11 cellular contexts compared by ENCODE assay signal in the genomic region with DNA sequence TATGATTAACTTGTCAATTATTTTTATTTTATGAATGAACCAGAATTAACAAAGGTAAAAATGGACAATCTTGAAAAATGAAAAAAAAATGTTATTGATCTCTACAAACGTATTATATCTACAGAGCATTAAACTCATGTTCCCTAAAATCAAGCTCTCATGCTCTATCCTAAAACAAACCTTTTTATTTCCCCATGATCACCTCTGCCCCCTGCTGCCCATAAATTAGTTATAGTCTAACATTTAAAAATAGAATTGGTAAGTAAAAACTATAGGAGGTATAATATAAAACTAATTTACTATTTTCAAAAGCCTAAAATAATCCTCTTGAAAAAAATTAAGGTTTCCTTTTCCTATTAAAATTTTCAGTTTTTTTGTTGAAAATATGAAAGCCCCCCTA.
DNase-seq lines count a peak whose midpoint lies in the region; ATAC-seq and TF ChIP-seq lines count a peak whose summit lies in the region.
"Had no signal": no experiment of that assay in that cellular context is flagged by ENCODE, and none has a peak within 500 bp of the region (broad histone marks: within the 10 kb centered on the region; RNA-seq: fewer than 3 reads in every experiment).

No MANE protein-coding gene starts in this region.

- TF ChIP-seq CTCF in brain (conservative IDR thresholded peaks at IDR 0.05) (peak; percentile 21 to 33), neural crest cell (conservative IDR thresholded peaks at IDR 0.05) (peak; percentile 52)

- DNase-seq in NCI-H2227 treated with DMSO at 0.1 percent for 48 hours (lab: John Stamatoyannopoulos, UW) (peak; percentile 43), NCI-H2227 (lab: John Stamatoyannopoulos, UW; ENCODE audit: unreplicated experiment) (no peak), Kasumi-1 (lab: John Stamatoyannopoulos, UW) (peak; percentile 55 to 65), neural crest cell (ENCODE audit: low read depth, low spot score) (no peak)
- DNase-seq in activated naive CD8-positive, alpha-beta T cell treated with anti-CD3 and anti-CD28 coated beads for 36 hours: no peak
- DNase-seq: activated CD4-positive, alpha-beta memory T cell treated with anti-CD3 and anti-CD28 coated beads for 36 hours; adrenal gland had no signal

- no peak overlapping the region for H3K4me3 Mint-ChIP-seq in brain
- no peak overlapping the region for H3K4me3 Mint-ChIP-seq in neural crest cell
- no peak overlapping the region for H3K4me3 Mint-ChIP-seq in activated naive CD8-positive, alpha-beta T cell treated with anti-CD3 and anti-CD28 coated beads for 36 hours
- H3K4me3 Mint-ChIP-seq: activated CD4-positive, alpha-beta memory T cell treated with anti-CD3 and anti-CD28 coated beads for 36 hours; B cell had no signal

- H3K27ac Mint-ChIP-seq in brain: no peak overlapping the region
- H3K27ac Mint-ChIP-seq in neural crest cell (ENCODE audit: unreplicated experiment): no peak overlapping the region
- no peak overlapping the region for H3K27ac Mint-ChIP-seq in activated naive CD8-positive, alpha-beta T cell treated with anti-CD3 and anti-CD28 coated beads for 36 hours
- H3K27ac Mint-ChIP-seq: activated CD4-positive, alpha-beta memory T cell treated with anti-CD3 and anti-CD28 coated beads for 36 hours; B cell had no signal

- H3K36me3 Mint-ChIP-seq in brain (no peaks in the 10 kb centered on the region), neural crest cell (ENCODE audit: low read depth) (no peaks in the 10 kb centered on the region)
- no peaks in the 10 kb centered on the region for H3K36me3 Mint-ChIP-seq in activated naive CD8-positive, alpha-beta T cell treated with anti-CD3 and anti-CD28 coated beads for 36 hours
- H3K36me3 Mint-ChIP-seq: activated CD4-positive, alpha-beta memory T cell treated with anti-CD3 and anti-CD28 coated beads for 36 hours had no signal

- peaks cover 38% of the 10 kb centered on the region for H3K4me1 Mint-ChIP-seq in brain
- peaks cover 39% of the 10 kb centered on the region for H3K4me1 Mint-ChIP-seq in neural crest cell
- H3K4me1 Mint-ChIP-seq in activated naive CD8-positive, alpha-beta T cell treated with anti-CD3 and anti-CD28 coated beads for 36 hours: no peaks in the 10 kb centered on the region
- H3K4me1 Mint-ChIP-seq: B cell had no signal

- ATAC-seq in HG02763 (IDR thresholded peaks at IDR 0.05; ENCODE audit: unreplicated experiment) (no peak), GM21423 (IDR thresholded peaks at IDR 0.05; ENCODE audit: unreplicated experiment) (no peak)

- no peaks in the 10 kb centered on the region for H3K9me3 Mint-ChIP-seq in brain
- H3K9me3 Mint-ChIP-seq in neural crest cell: no peaks in the 10 kb centered on the region
- H3K9me3 Mint-ChIP-seq in activated naive CD8-positive, alpha-beta T cell treated with anti-CD3 and anti-CD28 coated beads for 36 hours: no peaks in the 10 kb centered on the region
- H3K9me3 Mint-ChIP-seq: activated CD4-positive, alpha-beta memory T cell treated with anti-CD3 and anti-CD28 coated beads for 36 hours had no signal

- no peaks in the 10 kb centered on the region for H3K27me3 Mint-ChIP-seq in brain
- H3K27me3 Mint-ChIP-seq in neural crest cell (ENCODE audit: low read depth): no peaks in the 10 kb centered on the region
- H3K27me3 Mint-ChIP-seq in activated naive CD8-positive, alpha-beta T cell treated with anti-CD3 and anti-CD28 coated beads for 36 hours: no peaks in the 10 kb centered on the region
- H3K27me3 Mint-ChIP-seq: activated CD4-positive, alpha-beta memory T cell treated with anti-CD3 and anti-CD28 coated beads for 36 hours; B cell had no signal

Comparison
In these comparisons a context has a peak if more than half of its experiments do, and no peak if none do; other contexts are left out.
1. DNase-seq: peak in NCI-H2227 treated with DMSO at 0.1 percent for 48 hours (single experiment) and Kasumi-1 (2 of 2); none in NCI-H2227 (single experiment), neural crest cell (single experiment) and activated naive CD8-positive, alpha-beta T cell treated with anti-CD3 and anti-CD28 coated beads for 36 hours (single experiment).